Comparison of ENCODE assay signal across 25 cellular contexts in the genomic region with DNA sequence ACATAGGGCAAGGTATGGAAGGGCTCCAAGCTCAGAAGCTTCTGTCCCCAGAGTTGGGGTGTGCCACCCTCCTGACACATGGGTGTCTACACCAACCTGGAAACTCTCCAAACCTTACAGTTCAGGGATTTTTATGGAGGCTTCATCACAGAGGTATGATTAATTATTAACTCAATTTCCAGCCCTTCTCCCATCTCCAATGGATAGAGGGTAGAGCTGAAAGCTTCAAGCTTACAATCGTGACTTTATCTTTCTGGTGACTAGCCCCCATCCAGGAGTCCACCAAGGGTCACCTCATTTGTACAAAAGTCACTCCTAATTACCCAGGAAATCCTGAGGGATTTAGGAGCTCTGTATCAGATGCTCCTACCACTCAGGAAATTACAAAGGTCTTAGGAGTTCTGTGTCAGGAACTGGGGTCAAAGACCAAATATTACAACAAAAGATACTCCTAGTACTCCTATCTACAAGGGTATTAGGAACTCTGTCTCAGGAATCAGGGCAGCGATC.
DNase-seq lines count a peak whose midpoint lies in the region; ATAC-seq and TF ChIP-seq lines count a peak whose summit lies in the region.
"Had no signal": no experiment of that assay in that cellular context is flagged by ENCODE, and none has a peak within 500 bp of the region (broad histone marks: within the 10 kb centered on the region; RNA-seq: fewer than 3 reads in every experiment).

No MANE protein-coding gene starts in this region.

- 0 out of 2 replicates have a peak, but pooled peaks cover 4% of the 10 kb centered on the region for H3K36me3 Mint-ChIP-seq in HFFc6 (ENCODE audit: low read depth)
- H3K36me3 Mint-ChIP-seq in T-helper 17 cell (ENCODE audit: low read depth): peaks cover 7% of the 10 kb centered on the region
- peaks cover 12% of the 10 kb centered on the region for H3K36me3 Mint-ChIP-seq in osteocyte (ENCODE audit: unreplicated experiment)
- H3K36me3 Mint-ChIP-seq: activated CD4-positive, alpha-beta memory T cell treated with anti-CD3 and anti-CD28 coated beads for 36 hours; natural killer cell treated with Interleukin-12 subunit alpha and Interleukin-12 subunit beta and Interleukin-15 and Interleukin-18, amount 100 ng/mL, for 72 hours had no signal

- H3K9me3 ChIP-seq in T-helper 17 cell (ENCODE audit: control insufficient read depth, low read length, poor library complexity, severe bottlenecking): no peaks in the 10 kb centered on the region

- no peaks in the 10 kb centered on the region; the same call in 1 of the 2 replicates for H3K9me3 Mint-ChIP-seq in HFFc6
- H3K9me3 Mint-ChIP-seq in osteocyte (ENCODE audit: unreplicated experiment): peaks cover 24% of the 10 kb centered on the region
- H3K9me3 Mint-ChIP-seq: activated naive CD8-positive, alpha-beta T cell treated with anti-CD3 and anti-CD28 coated beads, Interleukin-2, amount 50 U/mL, for 24 hours; natural killer cell treated with Interleukin-12 subunit alpha and Interleukin-12 subunit beta and Interleukin-15 and Interleukin-18, amount 100 ng/mL, for 72 hours had no signal

- intact Hi-C loops in left colon (cut with DNase I, micrococcal nuclease): no loop called here

- H3K27ac Mint-ChIP-seq in HFFc6 (peak overlapping the region; percentile 86), T-helper 17 cell (no peak overlapping the region), osteocyte (ENCODE audit: unreplicated experiment) (no peak overlapping the region)
- H3K27ac Mint-ChIP-seq: activated CD4-positive, alpha-beta memory T cell treated with anti-CD3 and anti-CD28 coated beads for 36 hours; activated naive CD8-positive, alpha-beta T cell treated with anti-CD3 and anti-CD28 coated beads, Interleukin-2, amount 50 U/mL, for 24 hours; activated T-cell treated with anti-CD3 and anti-CD28 coated beads, Interleukin-2, amount 50 U/mL, for 72 hours; CD14-positive monocyte; IgD-negative memory B cell; natural killer cell treated with Interleukin-12 subunit alpha and Interleukin-12 subunit beta and Interleukin-15 and Interleukin-18, amount 100 ng/mL, for 72 hours had no signal

- H3K27me3 Mint-ChIP-seq in HFFc6 (ENCODE audit: insufficient read depth): no peaks in the 10 kb centered on the region
- no peaks in the 10 kb centered on the region for H3K27me3 Mint-ChIP-seq in T-helper 17 cell
- no peaks in the 10 kb centered on the region for H3K27me3 Mint-ChIP-seq in osteocyte (ENCODE audit: unreplicated experiment)
- H3K27me3 Mint-ChIP-seq: activated CD4-positive, alpha-beta memory T cell treated with anti-CD3 and anti-CD28 coated beads for 36 hours; activated naive CD8-positive, alpha-beta T cell treated with anti-CD3 and anti-CD28 coated beads, Interleukin-2, amount 50 U/mL, for 24 hours; IgD-negative memory B cell; natural killer cell treated with Interleukin-12 subunit alpha and Interleukin-12 subunit beta and Interleukin-15 and Interleukin-18, amount 100 ng/mL, for 72 hours had no signal

- no peak overlapping the region for H3K4me3 Mint-ChIP-seq in HFFc6
- H3K4me3 Mint-ChIP-seq in T-helper 17 cell: no peak overlapping the region
- no peak overlapping the region for H3K4me3 Mint-ChIP-seq in osteocyte (ENCODE audit: unreplicated experiment)
- H3K4me3 Mint-ChIP-seq: activated CD4-positive, alpha-beta memory T cell treated with anti-CD3 and anti-CD28 coated beads for 36 hours; activated naive CD8-positive, alpha-beta T cell treated with anti-CD3 and anti-CD28 coated beads, Interleukin-2, amount 50 U/mL, for 24 hours; activated T-cell treated with anti-CD3 and anti-CD28 coated beads, Interleukin-2, amount 50 U/mL, for 72 hours; CD14-positive monocyte; IgD-negative memory B cell; natural killer cell treated with Interleukin-12 subunit alpha and Interleukin-12 subunit beta and Interleukin-15 and Interleukin-18, amount 100 ng/mL, for 72 hours had no signal

- H3K4me1 Mint-ChIP-seq in HFFc6 (ENCODE audit: low read depth) (peaks cover 36% of the 10 kb centered on the region), T-helper 17 cell (no peaks in the 10 kb centered on the region), osteocyte (ENCODE audit: unreplicated experiment) (no peaks in the 10 kb centered on the region)
- H3K4me1 Mint-ChIP-seq: activated naive CD8-positive, alpha-beta T cell treated with anti-CD3 and anti-CD28 coated beads, Interleukin-2, amount 50 U/mL, for 24 hours; CD14-positive monocyte; IgD-negative memory B cell had no signal

- TF ChIP-seq CTCF in HFFc6 (IDR thresholded peaks at IDR 0.05): no peak
- no peak for TF ChIP-seq CTCF in osteocyte (IDR thresholded peaks at IDR 0.05)

- peak; percentile 93 for ATAC-seq in left colon
- no peak for ATAC-seq in T-helper 17 cell
- no peak for ATAC-seq in SK-N-SH treated with all-trans-retinoic acid at 6 μM for 48 hours
- ATAC-seq in HG03135 (IDR thresholded peaks at IDR 0.05; ENCODE audit: unreplicated experiment): no peak
- ATAC-seq: activated naive CD8-positive, alpha-beta T cell treated with anti-CD3 and anti-CD28 coated beads, Interleukin-2, amount 50 U/mL, for 24 hours; activated T-cell treated with anti-CD3 and anti-CD28 coated beads, Interleukin-2, amount 50 U/mL, for 72 hours; heart left ventricle; natural killer cell treated with Interleukin-12 subunit alpha and Interleukin-12 subunit beta and Interleukin-15 and Interleukin-18, amount 100 ng/mL, for 72 hours had no signal

- DNase-seq in HFFc6 (no peak), SW480 (ENCODE audit: low spot score) (peak; percentile 38), left colon (peak in 1 of 2 donors; percentile 65), T-helper 17 cell (no peak), osteocyte (ENCODE audit: extremely low spot score, unreplicated experiment) (no peak)
- DNase-seq: activated CD4-positive, alpha-beta memory T cell treated with anti-CD3 and anti-CD28 coated beads for 36 hours; activated naive CD8-positive, alpha-beta T cell treated with anti-CD3 and anti-CD28 coated beads, Interleukin-2, amount 50 U/mL, for 24 hours; activated T-cell treated with anti-CD3 and anti-CD28 coated beads, Interleukin-2, amount 50 U/mL, for 72 hours; caudate nucleus; cortex of kidney; effector memory CD4-positive, alpha-beta T cell; EL; erythroblast; HCEC 1CT; heart left ventricle; NCI-H1092; NCI-H1694 treated with DMSO at 0.1 percent for 48 hours; NCI-H2171 treated with DMSO at 0.1 percent for 48 hours; NCI-H510A; stimulated activated CD4-positive, alpha-beta T cell treated with anti-CD3 and anti-CD28 coated beads, Interleukin-4, amount 100 ng/mL, for 24 hours had no signal

TF ChIP-seq in SK-N-SH treated with all-trans-retinoic acid at 6 μM for 48 hours, 23 proteins besides CTCF, POLR2A, EP300 and RAD21 (continues in another document):
- TF ChIP-seq, protein P1, sequence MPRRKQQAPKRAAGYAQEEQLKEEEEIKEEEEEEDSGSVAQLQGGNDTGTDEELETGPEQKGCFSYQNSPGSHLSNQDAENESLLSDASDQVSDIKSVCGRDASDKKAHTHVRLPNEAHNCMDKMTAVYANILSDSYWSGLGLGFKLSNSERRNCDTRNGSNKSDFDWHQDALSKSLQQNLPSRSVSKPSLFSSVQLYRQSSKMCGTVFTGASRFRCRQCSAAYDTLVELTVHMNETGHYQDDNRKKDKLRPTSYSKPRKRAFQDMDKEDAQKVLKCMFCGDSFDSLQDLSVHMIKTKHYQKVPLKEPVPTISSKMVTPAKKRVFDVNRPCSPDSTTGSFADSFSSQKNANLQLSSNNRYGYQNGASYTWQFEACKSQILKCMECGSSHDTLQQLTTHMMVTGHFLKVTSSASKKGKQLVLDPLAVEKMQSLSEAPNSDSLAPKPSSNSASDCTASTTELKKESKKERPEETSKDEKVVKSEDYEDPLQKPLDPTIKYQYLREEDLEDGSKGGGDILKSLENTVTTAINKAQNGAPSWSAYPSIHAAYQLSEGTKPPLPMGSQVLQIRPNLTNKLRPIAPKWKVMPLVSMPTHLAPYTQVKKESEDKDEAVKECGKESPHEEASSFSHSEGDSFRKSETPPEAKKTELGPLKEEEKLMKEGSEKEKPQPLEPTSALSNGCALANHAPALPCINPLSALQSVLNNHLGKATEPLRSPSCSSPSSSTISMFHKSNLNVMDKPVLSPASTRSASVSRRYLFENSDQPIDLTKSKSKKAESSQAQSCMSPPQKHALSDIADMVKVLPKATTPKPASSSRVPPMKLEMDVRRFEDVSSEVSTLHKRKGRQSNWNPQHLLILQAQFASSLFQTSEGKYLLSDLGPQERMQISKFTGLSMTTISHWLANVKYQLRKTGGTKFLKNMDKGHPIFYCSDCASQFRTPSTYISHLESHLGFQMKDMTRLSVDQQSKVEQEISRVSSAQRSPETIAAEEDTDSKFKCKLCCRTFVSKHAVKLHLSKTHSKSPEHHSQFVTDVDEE (CRISPR knock-in tag; IDR thresholded peaks at IDR 0.05): no peak
- TF ChIP-seq TOX (CRISPR knock-in tag; IDR thresholded peaks at IDR 0.05; ENCODE audit: borderline replicate concordance): no peak
- TF ChIP-seq ARNTL (CRISPR knock-in tag; IDR thresholded peaks at IDR 0.05; ENCODE audit: borderline replicate concordance, low read depth): no peak
- TF ChIP-seq CSRNP3 (CRISPR knock-in tag; IDR thresholded peaks at IDR 0.05): no peak
